Comparison of ENCODE assay signal across 8 cellular contexts in the genomic region with DNA sequence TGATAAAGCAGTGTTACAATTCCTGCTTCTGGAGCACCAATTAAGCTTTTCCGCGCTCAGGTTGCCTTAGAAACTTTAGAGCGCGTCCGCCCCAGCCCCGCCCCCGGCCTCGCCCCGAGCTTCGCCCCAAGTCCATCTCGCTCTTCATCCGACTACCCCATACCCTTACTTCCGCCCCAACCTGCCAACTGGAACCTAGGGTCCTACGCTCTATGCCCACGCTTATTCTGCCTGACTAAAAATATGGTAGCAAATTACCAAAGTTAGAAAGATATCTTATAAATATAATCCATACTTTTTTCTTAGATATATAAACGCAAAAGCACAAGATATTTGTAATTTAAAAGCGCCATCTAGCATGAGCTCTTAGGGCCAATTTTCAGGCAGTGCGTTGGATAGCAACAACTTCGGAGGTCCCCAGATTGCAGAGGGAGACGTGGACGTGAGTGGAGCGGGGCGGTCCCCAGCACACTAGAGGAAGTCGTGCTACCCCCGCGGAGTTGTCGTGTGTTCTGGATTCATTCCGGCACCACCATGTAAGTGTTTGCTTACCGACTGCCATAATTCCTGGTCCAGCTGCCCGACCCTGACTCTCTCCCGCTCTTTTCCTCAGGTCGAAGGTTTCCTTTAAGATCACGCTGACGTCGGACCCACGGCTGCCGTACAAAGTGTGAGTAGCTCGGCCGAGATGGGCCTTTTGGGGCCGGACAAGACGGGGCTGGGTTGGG. TPM values are rescaled to one million over a fixed set of nuclear protein-coding genes. Genes with fewer than 3 reads are reported as not detected.
A peak's percentile ranks its signal among the peaks of the same experiment; 100 is the strongest.
DNase-seq lines count a peak whose midpoint lies in the region; ATAC-seq and TF ChIP-seq lines count a peak whose summit lies in the region.

A gene (plus strand): TSS at position 466 of the 728 bp plus-strand sequence. CDS start 69 bp downstream, at position 535.

- peak; percentile 80 for TF ChIP-seq POLR2A in GM18951 (IDR thresholded peaks at IDR 0.05; ENCODE audit: extremely low read depth, insufficient read depth, insufficient read length)

- peaks cover 40% of the 10 kb centered on the region for H4K20me1 ChIP-seq in smooth muscle cell (ENCODE audit: low read depth)

- peaks cover 25% of the 10 kb centered on the region for H3K36me3 Mint-ChIP-seq in activated B cell treated with CpG ODN at 0.5 μM for 24 hours (ENCODE audit: low read depth)

- no peak for TF ChIP-seq CTCF in activated B cell treated with CpG ODN at 0.5 μM for 24 hours (IDR thresholded peaks at IDR 0.05)
- TF ChIP-seq CTCF in smooth muscle cell (IDR thresholded peaks at IDR 0.05; ENCODE audit: borderline replicate concordance, insufficient read depth, poor library complexity, severe bottlenecking) = no peak

- peaks cover 12% of the 10 kb centered on the region for H3K4me1 ChIP-seq in smooth muscle cell (ENCODE audit: low read depth)

- H3K27ac ChIP-seq in caudate nucleus (ENCODE audit: low read depth, low read length) (peak within 1 kb of the TSS; percentile 84), smooth muscle cell (ENCODE audit: low read depth) (peak within 1 kb of the TSS; percentile 98)

- H3K4me3 Mint-ChIP-seq in activated B cell treated with CpG ODN at 0.5 μM for 24 hours = peak within 1 kb of the TSS; percentile 98

- peak within 1 kb of the TSS; percentile 63 for H3K4me3 ChIP-seq in smooth muscle cell

- H3K9me3 ChIP-seq in smooth muscle cell (replicated peaks; ENCODE audit: low read depth) = no peaks in the 10 kb centered on the region

- peaks cover 43% of the 10 kb centered on the region for H3K79me2 ChIP-seq in smooth muscle cell (ENCODE audit: low read depth)

- H3K36me3 ChIP-seq in smooth muscle cell (ENCODE audit: low read depth) = no peaks in the 10 kb centered on the region

- peak within 1 kb of the TSS; percentile 97 for H3K27ac Mint-ChIP-seq in activated B cell treated with CpG ODN at 0.5 μM for 24 hours

- WGBS in smooth muscle cell (ENCODE audit: low lambda C conversion rate) = 1% methylated on average over 33 of the region's 41 CpGs

- peak within 1 kb of the TSS; percentile 90 for H3K9ac ChIP-seq in smooth muscle cell (ENCODE audit: low read depth)

- H3K27me3 ChIP-seq in smooth muscle cell (ENCODE audit: low read depth) = no peaks in the 10 kb centered on the region

- no peaks in the 10 kb centered on the region for H3K27me3 Mint-ChIP-seq in activated B cell treated with CpG ODN at 0.5 μM for 24 hours

- peaks cover 33% of the 10 kb centered on the region for H3K4me1 Mint-ChIP-seq in activated B cell treated with CpG ODN at 0.5 μM for 24 hours

- H3F3A ChIP-seq in smooth muscle cell (ENCODE audit: low read depth) = no peaks in the 10 kb centered on the region

- H2AFZ ChIP-seq in smooth muscle cell (ENCODE audit: low read depth) = peak within 1 kb of the TSS; percentile 88

- DNase-seq in AG08395 (ENCODE audit: low spot score) (peak; percentile 94), NCI-H345 (lab: John Stamatoyannopoulos, UW) (peak; percentile 92), activated B cell treated with CpG ODN at 0.5 μM for 24 hours (peak; percentile 76), caudate nucleus (lab: John Stamatoyannopoulos, UW) (peak; percentile 37 to 93 (median 79)), iPS-NIHi7 (ENCODE audit: extremely low spot score) (peak; percentile 90), smooth muscle cell (lab: John Stamatoyannopoulos, UW; ENCODE audit: unreplicated experiment) (peak; percentile 34)

- H3K4me2 ChIP-seq in smooth muscle cell = peak within 1 kb of the TSS; percentile 88

- POLR2A ChIA-PET in activated B cell treated with CpG ODN at 0.5 μM for 24 hours (lab: Charles Lee) = interaction anchor here (0.6 to 2.0 kb wide), 7 partner anchors 8 to 1350 kb away, joined by 3 to 12 read pairs (median 4); a partner anchor contains a TSS

- intact Hi-C loops in activated B cell treated with CpG ODN at 0.5 μM for 24 hours (cut with micrococcal nuclease) = loop anchor here (1.0 to 10.0 kb wide), 6 partner anchors 182 to 1531 kb away; a partner anchor contains a TSS

- H3K9me3 Mint-ChIP-seq in activated B cell treated with CpG ODN at 0.5 μM for 24 hours = no peaks in the 10 kb centered on the region

- in situ Hi-C loops in GM18951 (cut with MboI; ENCODE audit: low sequenced_read_pairs, unreplicated experiment) = no loop called here

- CTCF ChIA-PET in activated B cell treated with CpG ODN at 0.5 μM for 24 hours (lab: Charles Lee) = no interaction called here

- ATAC-seq in HG03196 (IDR thresholded peaks at IDR 0.05; ENCODE audit: unreplicated experiment) (peak; percentile 98), activated B cell treated with CpG ODN at 0.5 μM for 24 hours (ENCODE audit: low read depth) (peak; percentile 95)

RNA-seq across cellular contexts. Expression of the gene that starts here (rescaled TPM):
- total RNA-seq in activated B cell treated with CpG ODN at 0.5 μM for 24 hours = 49.4 and 55.7 TPM in 2 replicates
- 135 and 179 TPM in 2 replicates for total RNA-seq in smooth muscle cell
- polyA plus RNA-seq in smooth muscle cell = 93.6 and 103 TPM in 2 replicates

Comparison
In these comparisons a context has a peak if more than half of its experiments do, and no peak if none do; other contexts are left out.
1. Peak in every context shown above with its lines: DNase-seq, ATAC-seq, H3K4me3 ChIP-seq and H3K27ac ChIP-seq.
2. DNase-seq: peak in every context shown above with its lines; median percentile 94 in AG08395; 92 in NCI-H345; 90 in iPS-NIHi7; 79 in caudate nucleus; 76 in activated B cell treated with CpG ODN at 0.5 μM for 24 hours; 34 in smooth muscle cell.